Comparison of ENCODE assay signal across 23 cellular contexts in genomic region chr15:40415226-40415625, GRCh38. TPM values are rescaled to one million over a fixed set of nuclear protein-coding genes. Genes with fewer than 3 reads are reported as not detected.
DNase-seq lines count a peak whose midpoint lies in the region; ATAC-seq, FAIRE-seq and TF ChIP-seq lines count a peak whose summit lies in the region.
"Had no signal": no experiment of that assay in that cellular context is flagged by ENCODE, and none has a peak within 500 bp of the region (broad histone marks: within the 10 kb centered on the region; RNA-seq: fewer than 3 reads in every experiment).

No MANE protein-coding gene starts in this region.

- H3K79me2 ChIP-seq in HepG2 (ENCODE audit: insufficient read depth, low read length) (no peaks in the 10 kb centered on the region), osteoblast (ENCODE audit: insufficient read depth, low read length) (no peaks in the 10 kb centered on the region)

- H3K27ac ChIP-seq in HepG2 (ENCODE audit: extremely low read length, insufficient read depth, low read length) (no peak overlapping the region), right lobe of liver (no peak overlapping the region), osteoblast (ENCODE audit: low read depth, low read length) (no peak overlapping the region), spleen (no peak overlapping the region)
- no peak overlapping the region for H3K27ac ChIP-seq in CD4-positive, alpha-beta T cell (ENCODE audit: low read depth, low read length)
- H3K27ac ChIP-seq: 22Rv1, BLaER1, C4-2B had no signal

- no peak for ATAC-seq in HepG2
- ATAC-seq in right lobe of liver = no peak
- ATAC-seq in CD4-positive, alpha-beta T cell (ENCODE audit: poor library complexity) = no peak
- no peak for ATAC-seq in GM19455 (IDR thresholded peaks at IDR 0.05; ENCODE audit: unreplicated experiment)
- ATAC-seq: GM12878, GM23338, HCT116 had no signal

- in situ Hi-C loops in HepG2 (cut with HindIII; ENCODE audit: extremely low pct_ligation_motif_present, low pct_unique_long_range_greater_than_20kb) = no loop called here

- WGBS in HepG2 (ENCODE audit: low lambda C conversion rate) = 91% methylated on average over 9 of the region's 10 CpGs
- WGBS in right lobe of liver (ENCODE audit: insufficient coverage, low coverage, low lambda C conversion rate, missing lambda C conversion rate) = 91% methylated on average over 6 of the region's 10 CpGs
- 86 to 98% (median 94%) methylated on average over 10 of the region's 10 CpGs for WGBS in spleen, 5 donors

- no peak overlapping the region for H3K4me3 Mint-ChIP-seq in CD4-positive, alpha-beta T cell
- H3K4me3 Mint-ChIP-seq: B cell; CD4-positive, CD25-positive, alpha-beta regulatory T cell; CD8-positive, alpha-beta memory T cell; GM23338; H9 had no signal

- CTCF ChIA-PET in HepG2 (lab: Yijun Ruan, JAX; ENCODE audit: low intra/inter-chr PET ratio, low total read pairs) = no interaction called here
- CTCF ChIA-PET in CD4-positive, alpha-beta T cell (lab: Charles Lee) = no interaction called here

- H3K4me1 Mint-ChIP-seq in CD4-positive, alpha-beta T cell (ENCODE audit: low read depth) = no peaks in the 10 kb centered on the region
- H3K4me1 Mint-ChIP-seq: B cell, GM23338, H9 had no signal

- H3K4me3 ChIP-seq in HepG2 (replicated peaks in 1 of 3; ENCODE audit: insufficient read depth in 1 of 3, low read depth in 2 of 3, low read length in 3 of 3) (no peak overlapping the region), right lobe of liver (no peak overlapping the region), osteoblast (ENCODE audit: insufficient read depth, low read length) (no peak overlapping the region), spleen (no peak overlapping the region)
- H3K4me3 ChIP-seq: BLaER1, GM12878, GM23338 had no signal

- H3K27me3 Mint-ChIP-seq in CD4-positive, alpha-beta T cell = no peaks in the 10 kb centered on the region
- H3K27me3 Mint-ChIP-seq: B cell; CD4-positive, CD25-positive, alpha-beta regulatory T cell; CD8-positive, alpha-beta memory T cell had no signal

- H3K27me3 ChIP-seq in HepG2 (ENCODE audit: control insufficient read depth in 1 of 2, insufficient read depth in 2 of 2, low read length in 2 of 2) (no peaks in the 10 kb centered on the region), right lobe of liver (no peaks in the 10 kb centered on the region), osteoblast (ENCODE audit: insufficient read depth, low read length) (no peaks in the 10 kb centered on the region), spleen (replicated peaks in 1 of 7) (no peaks in the 10 kb centered on the region)
- no peaks in the 10 kb centered on the region for H3K27me3 ChIP-seq in CD4-positive, alpha-beta T cell (ENCODE audit: control insufficient read depth, insufficient read depth, low read length)
- H3K27me3 ChIP-seq: BLaER1 had no signal

- no peaks in the 10 kb centered on the region for H3K9me3 Mint-ChIP-seq in CD4-positive, alpha-beta T cell
- H3K9me3 Mint-ChIP-seq: CD8-positive, alpha-beta memory T cell; GM23338; H9 had no signal

- H3K36me3 ChIP-seq in HepG2 (replicated peaks in 1 of 2; ENCODE audit: control insufficient read depth in 1 of 2, insufficient read depth in 2 of 2, low read length in 2 of 2) (peaks cover 26 to 54% of the 10 kb centered on the region in 2 experiments), right lobe of liver (peaks cover 0 to 65% (median 34%) of the 10 kb centered on the region in 4 donors), osteoblast (ENCODE audit: insufficient read depth, low read length) (peaks cover 75% of the 10 kb centered on the region), spleen (peaks cover 2 to 96% (median 83%) of the 10 kb centered on the region in 6 donors)

- H2AFZ ChIP-seq in HepG2 (ENCODE audit: low read length) (no peak overlapping the region), osteoblast (ENCODE audit: low read length) (no peak overlapping the region)
- H2AFZ ChIP-seq: GM23338 had no signal

- no peak for TF ChIP-seq RAD21 in HepG2 (CRISPR knock-in tag; IDR thresholded peaks at IDR 0.05)

- TF ChIP-seq POLR2A in HepG2 (IDR thresholded peaks at IDR 0.05; ENCODE audit: insufficient read depth in 1 of 2, low read depth in 2 of 2, low read length in 2 of 2) (no peak), right lobe of liver (IDR thresholded peaks at IDR 0.05) (no peak), spleen (IDR thresholded peaks at IDR 0.05) (no peak)

- no peak for FAIRE-seq in HepG2 (lab: Jason Lieb, UNC)
- FAIRE-seq: A204.1, D721Med, GM12878, GM19239 had no signal

- H3K4me1 ChIP-seq in HepG2 (ENCODE audit: insufficient read depth, low read length) (peaks cover 26% of the 10 kb centered on the region), right lobe of liver (peaks cover 0 to 24% (median 11%) of the 10 kb centered on the region in 4 donors), osteoblast (ENCODE audit: insufficient read depth, low read length) (no peaks in the 10 kb centered on the region), spleen (peaks cover 0 to 5% (median 2%) of the 10 kb centered on the region in 6 donors)
- H3K4me1 ChIP-seq: BLaER1 had no signal

- POLR2A ChIA-PET in HepG2 (lab: Yijun Ruan, JAX) = no interaction called here
- POLR2A ChIA-PET in CD4-positive, alpha-beta T cell (lab: Charles Lee) = no interaction called here

- no peak overlapping the region for H3K9ac ChIP-seq in HepG2 (ENCODE audit: insufficient read depth, low read depth, low read length)
- H3K9ac ChIP-seq: BLaER1 had no signal

- no peak for DNase-seq in HepG2 (ENCODE audit: low spot score)
- DNase-seq in right lobe of liver = no peak
- peak; percentile 53 for DNase-seq in osteoblast (ENCODE audit: insufficient read length, low spot score, missing footprints)
- DNase-seq in CD4-positive, alpha-beta T cell = no peak
- DNase-seq in spleen = no peak
- DNase-seq: CD4-positive, CD25-positive, alpha-beta regulatory T cell; CD8-positive, alpha-beta memory T cell; DMS 273 treated with DMSO at 0.1 percent for 48 hours; DMS79; EL; GDM1; H9 had no signal

- TF ChIP-seq EP300 in HepG2 (IDR thresholded peaks at IDR 0.05; ENCODE audit: low read depth in 2 of 2, low read length in 2 of 2) = no peak
- no peak for TF ChIP-seq EP300 in HepG2 (CRISPR knock-in tag; IDR thresholded peaks at IDR 0.05; ENCODE audit: borderline replicate concordance)

- H4K20me1 ChIP-seq in HepG2 (ENCODE audit: insufficient read depth, low read length) = no peaks in the 10 kb centered on the region; the same call in 1 of the 2 replicates
- H4K20me1 ChIP-seq in osteoblast (ENCODE audit: insufficient read depth, low read length) = peaks cover 4% of the 10 kb centered on the region

- H3K36me3 Mint-ChIP-seq in CD4-positive, alpha-beta T cell (ENCODE audit: low read depth) = peaks cover 62% of the 10 kb centered on the region

- intact Hi-C loops in HepG2 (cut with micrococcal nuclease; ENCODE audit: unreplicated experiment) = no loop called here
- intact Hi-C loops in right lobe of liver (cut with DNase I) = loop anchor here in 1 of 2 donors (10.0 kb wide), 1 partner anchor 50 kb away; no protein-coding TSS in a partner anchor
- intact Hi-C loops in CD4-positive, alpha-beta T cell (cut with DNase I, micrococcal nuclease) = loop anchor here in 1 of 2 experiments (10.0 kb wide), 1 partner anchor 630 kb away; the partner anchor contains the start of gene FSIP1
- intact Hi-C loops in spleen (cut with DNase I; ENCODE audit: low total_unique reads) = loop anchor here (10.0 kb wide), 1 partner anchor 50 kb away; no protein-coding TSS in a partner anchor

- H3K9me3 ChIP-seq in HepG2 (ENCODE audit: low read length) = no peaks in the 10 kb centered on the region
- H3K9me3 ChIP-seq in right lobe of liver = no peaks in the 10 kb centered on the region
- no peaks in the 10 kb centered on the region for H3K9me3 ChIP-seq in osteoblast (ENCODE audit: low read depth, low read length)
- no peaks in the 10 kb centered on the region for H3K9me3 ChIP-seq in CD4-positive, alpha-beta T cell (ENCODE audit: control insufficient read depth, low read length)
- no peaks in the 10 kb centered on the region for H3K9me3 ChIP-seq in spleen
- H3K9me3 ChIP-seq: BLaER1 had no signal

- TF ChIP-seq CTCF in HepG2 (CRISPR knock-in tag; IDR thresholded peaks at IDR 0.05) (no peak), right lobe of liver (IDR thresholded peaks at IDR 0.05) (no peak), osteoblast (IDR thresholded peaks at IDR 0.05; ENCODE audit: extremely low read depth, low read depth, low read length) (no peak), spleen (IDR thresholded peaks at IDR 0.05 in 8 of 11, conservative IDR thresholded peaks at IDR 0.05 in 3 of 11) (no peak)
- TF ChIP-seq CTCF in CD4-positive, alpha-beta T cell (IDR thresholded peaks at IDR 0.05) = no peak

- H3K27ac Mint-ChIP-seq in CD4-positive, alpha-beta T cell = no peak overlapping the region
- H3K27ac Mint-ChIP-seq: B cell; CD4-positive, CD25-positive, alpha-beta regulatory T cell; GM23338; H9 had no signal

- H3K4me2 ChIP-seq in HepG2 (ENCODE audit: low read depth, low read length) = no peak overlapping the region
- no peak overlapping the region for H3K4me2 ChIP-seq in osteoblast (ENCODE audit: insufficient read depth, low read length)
- H3K4me2 ChIP-seq: BLaER1, GM23338 had no signal

- BruUV-seq in HepG2 (replicated peaks; lab: Mats Ljungman, UMichigan) = no TSS peak

RNA-seq across cellular contexts. Expression of gene IVD, which starts 9.6 kb away (rescaled TPM):
- total RNA-seq in HepG2 (2016; rRNA removed; fragmentation: Illumina TruSeq; extraction: Trizol) (48.0 and 61.3 TPM in 2 replicates), right lobe of liver (100 to 1,000 TPM in 3 of 6 experiments, 10 to 100 TPM in 3; 89.7 to 231 (median 122) TPM), osteoblast (38.6 and 46.3 TPM in 2 replicates), spleen (10 to 100 TPM; 39.6 to 93.9 (median 61.6) TPM)
- 10.0 and 11.4 TPM in 2 replicates for total RNA-seq in HepG2 (2016; cell fraction: cytosol; rRNA removed; fragmentation: Illumina TruSeq; extraction: Trizol; ENCODE audit: low read depth)
- 52.6 and 57.5 TPM in 2 replicates for total RNA-seq in HepG2 (2016; cell fraction: insoluble cytoplasmic fraction; rRNA removed; fragmentation: Illumina TruSeq; extraction: Trizol)
- total RNA-seq in HepG2 (2016; cell fraction: membrane; rRNA removed; fragmentation: Illumina TruSeq; extraction: Trizol) = 16.7 and 18.2 TPM in 2 replicates
- 53.6 and 56.9 TPM in 2 replicates for total RNA-seq in HepG2 (2016; cell fraction: nucleus; rRNA removed; fragmentation: Illumina TruSeq; extraction: Trizol)
- polyA plus RNA-seq in HepG2 (2011; rRNA removed) (53.9 and 56.6 TPM in 2 replicates), spleen (10 to 100 TPM; 25.1 to 44.4 (median 35.1) TPM)
- 51.5 and 58.7 TPM in 2 replicates for polyA plus RNA-seq in HepG2 (2011; cell fraction: cytosol; rRNA removed)
- 50.0 and 59.6 TPM in 2 replicates for polyA plus RNA-seq in HepG2 (2011; cell fraction: nucleus; rRNA removed)
- polyA plus RNA-seq in HepG2 (2012) = 38.1 and 46.1 TPM in 2 replicates
- 4.8 and 5.5 TPM in 2 replicates for polyA plus RNA-seq in HepG2 (2016; cell fraction: cytosol; fragmentation: Illumina TruSeq; extraction: Trizol; ENCODE audit: low read depth)
- 49.0 and 58.9 TPM in 2 replicates for polyA plus RNA-seq in HepG2 (2016; cell fraction: insoluble cytoplasmic fraction; fragmentation: Illumina TruSeq; extraction: Trizol; ENCODE audit: low read depth)
- polyA plus RNA-seq in HepG2 (2016; cell fraction: membrane; fragmentation: Illumina TruSeq; extraction: Trizol; ENCODE audit: low read depth) = 9.2 and 11.0 TPM in 2 replicates
- 72.4 and 89.1 TPM in 2 replicates for polyA plus RNA-seq in HepG2 (2016; cell fraction: nucleus; fragmentation: Illumina TruSeq; extraction: Trizol; ENCODE audit: insufficient read depth, low read depth)
- polyA minus RNA-seq in HepG2 (2011; rRNA and poly(A)+ RNA removed; ENCODE audit: low replicate concordance) = 75.5 and 101 TPM in 2 replicates
- 31.7 and 40.8 TPM in 2 replicates for polyA minus RNA-seq in HepG2 (2011; cell fraction: cytosol; rRNA and poly(A)+ RNA removed)
- polyA minus RNA-seq in HepG2 (2011; cell fraction: nucleus; rRNA and poly(A)+ RNA removed) = 71.8 and 74.3 TPM in 2 replicates
- total RNA-seq in CD4-positive, alpha-beta T cell = 10 to 100 TPM; 30.7 to 31.9 TPM

RNA-seq across cellular contexts. Expression of gene BAHD1, which starts 25.5 kb away (rescaled TPM):
- total RNA-seq in HepG2 (2016; rRNA removed; fragmentation: Illumina TruSeq; extraction: Trizol) = 8.1 and 8.7 TPM in 2 replicates
- 1.8 and 1.9 TPM in 2 replicates for total RNA-seq in HepG2 (2016; cell fraction: cytosol; rRNA removed; fragmentation: Illumina TruSeq; extraction: Trizol; ENCODE audit: low read depth)
- total RNA-seq in HepG2 (2016; cell fraction: insoluble cytoplasmic fraction; rRNA removed; fragmentation: Illumina TruSeq; extraction: Trizol) = 7.1 and 8.8 TPM in 2 replicates
- 4.5 and 4.7 TPM in 2 replicates for total RNA-seq in HepG2 (2016; cell fraction: membrane; rRNA removed; fragmentation: Illumina TruSeq; extraction: Trizol)
- 9.6 and 13.1 TPM in 2 replicates for total RNA-seq in HepG2 (2016; cell fraction: nucleus; rRNA removed; fragmentation: Illumina TruSeq; extraction: Trizol)
- 3.3 and 3.8 TPM in 2 replicates for polyA plus RNA-seq in HepG2 (2011; rRNA removed)
- 2.3 and 2.4 TPM in 2 replicates for polyA plus RNA-seq in HepG2 (2011; cell fraction: cytosol; rRNA removed)
- polyA plus RNA-seq in HepG2 (2011; cell fraction: nucleus; rRNA removed) = 9.7 and 10.3 TPM in 2 replicates
- polyA plus RNA-seq in HepG2 (2012) = 6.2 and 8.0 TPM in 2 replicates
- polyA plus RNA-seq in HepG2 (2016; cell fraction: cytosol; fragmentation: Illumina TruSeq; extraction: Trizol; ENCODE audit: low read depth) = 0.53 and 0.62 TPM in 2 replicates
- polyA plus RNA-seq in HepG2 (2016; cell fraction: insoluble cytoplasmic fraction; fragmentation: Illumina TruSeq; extraction: Trizol; ENCODE audit: low read depth) = 8.2 and 10.1 TPM in 2 replicates
- polyA plus RNA-seq in HepG2 (2016; cell fraction: membrane; fragmentation: Illumina TruSeq; extraction: Trizol; ENCODE audit: low read depth) = 2.1 and 2.2 TPM in 2 replicates
- 14.7 and 18.8 TPM in 2 replicates for polyA plus RNA-seq in HepG2 (2016; cell fraction: nucleus; fragmentation: Illumina TruSeq; extraction: Trizol; ENCODE audit: insufficient read depth, low read depth)
- polyA minus RNA-seq in HepG2 (2011; rRNA and poly(A)+ RNA removed; ENCODE audit: low replicate concordance) = 6.1 and 10.5 TPM in 2 replicates
- 3.0 and 3.5 TPM in 2 replicates for polyA minus RNA-seq in HepG2 (2011; cell fraction: cytosol; rRNA and poly(A)+ RNA removed)
- 5.3 and 9.8 TPM in 2 replicates for polyA minus RNA-seq in HepG2 (2011; cell fraction: nucleus; rRNA and poly(A)+ RNA removed)
- total RNA-seq in right lobe of liver = 10 to 100 TPM in 1 of 6 experiments, 1 to 10 TPM in 5; 6.5 to 10.5 (median 9.0) TPM
- total RNA-seq in osteoblast = 10.0 and 10.5 TPM in 2 replicates
- 10 to 100 TPM; 20.3 to 21.5 TPM for total RNA-seq in CD4-positive, alpha-beta T cell
- 10 to 100 TPM; 13.5 to 27.0 (median 22.2) TPM for total RNA-seq in spleen
- 10 to 100 TPM in 1 of 3 donors, 1 to 10 TPM in 2; 7.4 to 14.2 (median 8.7) TPM for polyA plus RNA-seq in spleen

RNA-seq across cellular contexts. Expression of gene KNSTRN, which starts 32.7 kb away (rescaled TPM):
- total RNA-seq in HepG2 (2016; rRNA removed; fragmentation: Illumina TruSeq; extraction: Trizol) (62.3 and 82.1 TPM in 2 replicates), right lobe of liver (10 to 100 TPM in 4 of 6 experiments, 1 to 10 TPM in 2; 5.4 to 17.2 (median 11.2) TPM), osteoblast (19.9 and 28.6 TPM in 2 replicates), spleen (10 to 100 TPM in 4 of 7 donors, 1 to 10 TPM in 3; 8.3 to 16.8 (median 11.5) TPM)
- 28.6 and 31.3 TPM in 2 replicates for total RNA-seq in HepG2 (2016; cell fraction: cytosol; rRNA removed; fragmentation: Illumina TruSeq; extraction: Trizol; ENCODE audit: low read depth)
- total RNA-seq in HepG2 (2016; cell fraction: insoluble cytoplasmic fraction; rRNA removed; fragmentation: Illumina TruSeq; extraction: Trizol) = 60.3 and 80.7 TPM in 2 replicates
- total RNA-seq in HepG2 (2016; cell fraction: membrane; rRNA removed; fragmentation: Illumina TruSeq; extraction: Trizol) = 43.2 and 48.2 TPM in 2 replicates
- 31.0 and 33.7 TPM in 2 replicates for total RNA-seq in HepG2 (2016; cell fraction: nucleus; rRNA removed; fragmentation: Illumina TruSeq; extraction: Trizol)
- polyA plus RNA-seq in HepG2 (2011; rRNA removed) (12.9 and 20.3 TPM in 2 replicates), spleen (10 to 100 TPM in 1 of 3 donors, 1 to 10 TPM in 2; 6.0 to 10.3 (median 9.0) TPM)
- polyA plus RNA-seq in HepG2 (2011; cell fraction: cytosol; rRNA removed) = 11.9 and 12.5 TPM in 2 replicates
- 10.3 and 10.6 TPM in 2 replicates for polyA plus RNA-seq in HepG2 (2011; cell fraction: nucleus; rRNA removed)
- 13.8 and 21.5 TPM in 2 replicates for polyA plus RNA-seq in HepG2 (2012)
- 15.1 and 18.4 TPM in 2 replicates for polyA plus RNA-seq in HepG2 (2016; cell fraction: cytosol; fragmentation: Illumina TruSeq; extraction: Trizol; ENCODE audit: low read depth)
- 70.7 and 72.8 TPM in 2 replicates for polyA plus RNA-seq in HepG2 (2016; cell fraction: insoluble cytoplasmic fraction; fragmentation: Illumina TruSeq; extraction: Trizol; ENCODE audit: low read depth)
- polyA plus RNA-seq in HepG2 (2016; cell fraction: membrane; fragmentation: Illumina TruSeq; extraction: Trizol; ENCODE audit: low read depth) = 25.7 and 26.6 TPM in 2 replicates
- polyA plus RNA-seq in HepG2 (2016; cell fraction: nucleus; fragmentation: Illumina TruSeq; extraction: Trizol; ENCODE audit: insufficient read depth, low read depth) = 48.7 and 55.8 TPM in 2 replicates
- polyA minus RNA-seq in HepG2 (2011; rRNA and poly(A)+ RNA removed; ENCODE audit: low replicate concordance) = 9.8 and 86.6 TPM in 2 replicates
- 9.2 and 11.1 TPM in 2 replicates for polyA minus RNA-seq in HepG2 (2011; cell fraction: cytosol; rRNA and poly(A)+ RNA removed)
- polyA minus RNA-seq in HepG2 (2011; cell fraction: nucleus; rRNA and poly(A)+ RNA removed) = 17.2 and 23.4 TPM in 2 replicates
- total RNA-seq in CD4-positive, alpha-beta T cell = 1 to 10 TPM; 2.8 to 3.0 TPM

RNA-seq across cellular contexts. Expression of gene CHST14, which starts 55.6 kb away (rescaled TPM):
- total RNA-seq in HepG2 (2016; rRNA removed; fragmentation: Illumina TruSeq; extraction: Trizol) = 6.4 and 12.4 TPM in 2 replicates
- total RNA-seq in HepG2 (2016; cell fraction: cytosol; rRNA removed; fragmentation: Illumina TruSeq; extraction: Trizol; ENCODE audit: low read depth) = 1.7 and 1.9 TPM in 2 replicates
- total RNA-seq in HepG2 (2016; cell fraction: insoluble cytoplasmic fraction; rRNA removed; fragmentation: Illumina TruSeq; extraction: Trizol) = 5.9 and 12.8 TPM in 2 replicates
- total RNA-seq in HepG2 (2016; cell fraction: membrane; rRNA removed; fragmentation: Illumina TruSeq; extraction: Trizol) = 6.3 and 7.3 TPM in 2 replicates
- total RNA-seq in HepG2 (2016; cell fraction: nucleus; rRNA removed; fragmentation: Illumina TruSeq; extraction: Trizol) = 12.7 and 15.0 TPM in 2 replicates
- polyA plus RNA-seq in HepG2 (2011; rRNA removed) = 8.6 and 8.9 TPM in 2 replicates
- polyA plus RNA-seq in HepG2 (2011; cell fraction: cytosol; rRNA removed) = 9.6 and 9.8 TPM in 2 replicates
- polyA plus RNA-seq in HepG2 (2011; cell fraction: nucleus; rRNA removed) = 4.4 and 4.5 TPM in 2 replicates
- polyA plus RNA-seq in HepG2 (2012) = 9.6 and 9.8 TPM in 2 replicates
- 3.1 and 3.8 TPM in 2 replicates for polyA plus RNA-seq in HepG2 (2016; cell fraction: cytosol; fragmentation: Illumina TruSeq; extraction: Trizol; ENCODE audit: low read depth)
- 10.8 and 12.3 TPM in 2 replicates for polyA plus RNA-seq in HepG2 (2016; cell fraction: insoluble cytoplasmic fraction; fragmentation: Illumina TruSeq; extraction: Trizol; ENCODE audit: low read depth)
- 6.3 and 7.2 TPM in 2 replicates for polyA plus RNA-seq in HepG2 (2016; cell fraction: membrane; fragmentation: Illumina TruSeq; extraction: Trizol; ENCODE audit: low read depth)
- polyA plus RNA-seq in HepG2 (2016; cell fraction: nucleus; fragmentation: Illumina TruSeq; extraction: Trizol; ENCODE audit: insufficient read depth, low read depth) = 35.3 and 38.8 TPM in 2 replicates
- 10.7 and 13.2 TPM in 2 replicates for polyA minus RNA-seq in HepG2 (2011; rRNA and poly(A)+ RNA removed; ENCODE audit: low replicate concordance)
- polyA minus RNA-seq in HepG2 (2011; cell fraction: cytosol; rRNA and poly(A)+ RNA removed) = 7.1 and 8.4 TPM in 2 replicates
- 3.0 and 3.2 TPM in 2 replicates for polyA minus RNA-seq in HepG2 (2011; cell fraction: nucleus; rRNA and poly(A)+ RNA removed)
- 1 to 10 TPM; 2.9 to 5.7 (median 4.8) TPM for total RNA-seq in right lobe of liver
- 13.4 and 13.6 TPM in 2 replicates for total RNA-seq in osteoblast
- 1 to 10 TPM; 4.6 to 5.1 TPM for total RNA-seq in CD4-positive, alpha-beta T cell
- 10 to 100 TPM; 12.0 to 18.5 (median 15.3) TPM for total RNA-seq in spleen
- polyA plus RNA-seq in spleen = 10 to 100 TPM in 1 of 3 donors, 1 to 10 TPM in 2; 7.1 to 10.6 (median 9.0) TPM

RNA-seq across cellular contexts. Expression of gene DISP2, which starts 57.2 kb away (rescaled TPM):
- total RNA-seq in HepG2 (2016; rRNA removed; fragmentation: Illumina TruSeq; extraction: Trizol) = 0.09 and 0.15 TPM in 2 replicates
- 0.20 TPM in 1 of 2 replicates, not detected in the other for total RNA-seq in HepG2 (2016; cell fraction: cytosol; rRNA removed; fragmentation: Illumina TruSeq; extraction: Trizol; ENCODE audit: low read depth)
- total RNA-seq in HepG2 (2016; cell fraction: insoluble cytoplasmic fraction; rRNA removed; fragmentation: Illumina TruSeq; extraction: Trizol) = 0.01 and 0.15 TPM in 2 replicates
- 0.14 and 0.25 TPM in 2 replicates for total RNA-seq in HepG2 (2016; cell fraction: membrane; rRNA removed; fragmentation: Illumina TruSeq; extraction: Trizol)
- 0.09 and 0.88 TPM in 2 replicates for total RNA-seq in HepG2 (2016; cell fraction: nucleus; rRNA removed; fragmentation: Illumina TruSeq; extraction: Trizol)
- polyA plus RNA-seq in HepG2 (2011; rRNA removed) = 0.07 and 0.32 TPM in 2 replicates
- polyA plus RNA-seq in HepG2 (2011; cell fraction: cytosol; rRNA removed) = 0.03 and 0.05 TPM in 2 replicates
- polyA plus RNA-seq in HepG2 (2011; cell fraction: nucleus; rRNA removed) = 0.12 and 0.14 TPM in 2 replicates
- 0.03 and 0.12 TPM in 2 replicates for polyA plus RNA-seq in HepG2 (2012)
- polyA plus RNA-seq in HepG2 (2016; cell fraction: cytosol; fragmentation: Illumina TruSeq; extraction: Trizol; ENCODE audit: low read depth) = 0.01 and 0.08 TPM in 2 replicates
- 0.03 and 0.20 TPM in 2 replicates for polyA plus RNA-seq in HepG2 (2016; cell fraction: insoluble cytoplasmic fraction; fragmentation: Illumina TruSeq; extraction: Trizol; ENCODE audit: low read depth)
- 0.26 and 0.30 TPM in 2 replicates for polyA plus RNA-seq in HepG2 (2016; cell fraction: membrane; fragmentation: Illumina TruSeq; extraction: Trizol; ENCODE audit: low read depth)
- polyA plus RNA-seq in HepG2 (2016; cell fraction: nucleus; fragmentation: Illumina TruSeq; extraction: Trizol; ENCODE audit: insufficient read depth, low read depth) = 1.5 and 2.3 TPM in 2 replicates
- 0.40 and 1.0 TPM in 2 replicates for polyA minus RNA-seq in HepG2 (2011; rRNA and poly(A)+ RNA removed; ENCODE audit: low replicate concordance)
- polyA minus RNA-seq in HepG2 (2011; cell fraction: cytosol; rRNA and poly(A)+ RNA removed) = 0.09 and 0.59 TPM in 2 replicates
- 0.37 and 0.64 TPM in 2 replicates for polyA minus RNA-seq in HepG2 (2011; cell fraction: nucleus; rRNA and poly(A)+ RNA removed)
- total RNA-seq in right lobe of liver = under 1 TPM; 0.06 to 0.71 (median 0.16) TPM
- total RNA-seq in osteoblast = 0.29 and 0.36 TPM in 2 replicates
- under 1 TPM; 0.03 to 0.06 TPM for total RNA-seq in CD4-positive, alpha-beta T cell
- total RNA-seq in spleen = 1 to 10 TPM in 2 of 7 donors, under 1 TPM in 4, not detected in 1; 0.05 to 3.0 (median 0.45) TPM
- under 1 TPM; 0.47 to 0.63 (median 0.54) TPM for polyA plus RNA-seq in spleen
- total RNA-seq: GM12878 had no signal
